ENCODE assay signal across 11 cellular contexts in the genomic region with DNA sequence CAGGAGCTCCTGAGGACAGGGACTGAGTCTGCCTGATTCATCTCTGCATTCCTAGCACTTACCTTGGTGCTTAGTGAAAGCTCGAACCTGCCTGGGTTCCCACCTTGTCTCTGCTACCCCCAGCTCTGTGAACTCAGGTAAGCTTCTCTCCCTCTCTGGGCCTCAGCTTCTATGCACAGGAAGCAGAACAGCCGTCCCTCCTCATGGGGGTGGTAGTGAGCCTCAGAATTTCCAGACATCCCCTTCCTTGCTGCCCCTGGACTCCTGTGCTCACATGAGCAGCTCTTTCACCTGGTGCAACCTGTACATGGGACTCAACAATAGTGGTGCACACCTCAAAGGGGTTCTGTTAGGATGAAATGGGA. TPM values are rescaled to one million over a fixed set of nuclear protein-coding genes. Genes with fewer than 3 reads are reported as not detected.
A peak's percentile ranks its signal among the peaks of the same experiment; 100 is the strongest.
DNase-seq lines count a peak whose midpoint lies in the region; ATAC-seq, FAIRE-seq and TF ChIP-seq lines count a peak whose summit lies in the region.
"Had no signal": no experiment of that assay in that cellular context is flagged by ENCODE, and none has a peak within 500 bp of the region (broad histone marks: within the 10 kb centered on the region; RNA-seq: fewer than 3 reads in every experiment).

No MANE protein-coding gene starts in this region.

- POLR2A ChIA-PET in HepG2 (lab: Yijun Ruan, JAX): no interaction called here

- no peaks in the 10 kb centered on the region for H3K4me1 Mint-ChIP-seq in activated naive CD8-positive, alpha-beta T cell treated with anti-CD3 and anti-CD28 coated beads for 36 hours

- no peak overlapping the region for H3K9ac ChIP-seq in HepG2 (ENCODE audit: insufficient read depth, low read depth, low read length)

- TF ChIP-seq POLR2A in HepG2 (IDR thresholded peaks at IDR 0.05; ENCODE audit: insufficient read depth in 1 of 2, low read depth in 2 of 2, low read length in 2 of 2): no peak

- no peaks in the 10 kb centered on the region for H3K27me3 Mint-ChIP-seq in activated naive CD8-positive, alpha-beta T cell treated with anti-CD3 and anti-CD28 coated beads for 36 hours

- H3K9me3 ChIP-seq in HepG2 (ENCODE audit: low read length): no peaks in the 10 kb centered on the region

- no peak for TF ChIP-seq EP300 in HepG2 (IDR thresholded peaks at IDR 0.05; ENCODE audit: low read depth in 2 of 2, low read length in 2 of 2)
- TF ChIP-seq EP300 in HepG2 (CRISPR knock-in tag; IDR thresholded peaks at IDR 0.05; ENCODE audit: borderline replicate concordance): no peak

- H3K36me3 ChIP-seq in HepG2 (replicated peaks in 1 of 2; ENCODE audit: control insufficient read depth in 1 of 2, insufficient read depth in 2 of 2, low read length in 2 of 2): no peaks in the 10 kb centered on the region

- no peak for FAIRE-seq in HepG2 (lab: Jason Lieb, UNC)
- FAIRE-seq: islet of Langerhans had no signal

- no peaks in the 10 kb centered on the region for H3K9me3 Mint-ChIP-seq in activated naive CD8-positive, alpha-beta T cell treated with anti-CD3 and anti-CD28 coated beads for 36 hours

- no TSS peak for BruUV-seq in HepG2 (replicated peaks; lab: Mats Ljungman, UMichigan)

- intact Hi-C loops in HepG2 (cut with micrococcal nuclease; ENCODE audit: unreplicated experiment): loop anchor here (1.0 kb wide), 1 partner anchor 83 kb away; no protein-coding TSS in a partner anchor

- no peak overlapping the region for H3K4me2 ChIP-seq in HepG2 (ENCODE audit: low read depth, low read length)

- no peak for TF ChIP-seq RAD21 in HepG2 (CRISPR knock-in tag; IDR thresholded peaks at IDR 0.05)

- CTCF ChIA-PET in HepG2 (lab: Yijun Ruan, JAX; ENCODE audit: low intra/inter-chr PET ratio, low total read pairs): interaction anchor here (1.7 kb wide), 1 partner anchor 82 kb away, joined by 10 read pairs; no protein-coding TSS in a partner anchor

- H3K36me3 Mint-ChIP-seq in activated naive CD8-positive, alpha-beta T cell treated with anti-CD3 and anti-CD28 coated beads for 36 hours: no peaks in the 10 kb centered on the region

- H3K27ac Mint-ChIP-seq in activated naive CD8-positive, alpha-beta T cell treated with anti-CD3 and anti-CD28 coated beads for 36 hours: no peak overlapping the region

- peak; percentile 65 for TF ChIP-seq CTCF in HepG2 (CRISPR knock-in tag; IDR thresholded peaks at IDR 0.05)

- no peak overlapping the region for H3K4me3 ChIP-seq in HepG2 (replicated peaks in 1 of 3; ENCODE audit: insufficient read depth in 1 of 3, low read depth in 2 of 3, low read length in 3 of 3)

- no peaks in the 10 kb centered on the region for H4K20me1 ChIP-seq in HepG2 (ENCODE audit: insufficient read depth, low read length)

- no peak overlapping the region for H3K27ac ChIP-seq in HepG2 (ENCODE audit: extremely low read length, insufficient read depth, low read length)

- ATAC-seq in HepG2: peak; percentile 50
- ATAC-seq in HG02840 (IDR thresholded peaks at IDR 0.05; ENCODE audit: low FRiP score, unreplicated experiment): no peak

- in situ Hi-C loops in HepG2 (cut with HindIII; ENCODE audit: extremely low pct_ligation_motif_present, low pct_unique_long_range_greater_than_20kb): no loop called here

- no peaks in the 10 kb centered on the region for H3K79me2 ChIP-seq in HepG2 (ENCODE audit: insufficient read depth, low read length)

- peak; percentile 36 for DNase-seq in activated effector memory CD4-positive, alpha-beta T cell treated with anti-CD3 and anti-CD28 coated beads, Interleukin-2, amount 50 U/mL, for 16 hours
- DNase-seq in activated effector memory CD4-positive, alpha-beta T cell treated with Interleukin-2 at 50 U/mL for 16 hours: no peak
- peak; percentile 28 for DNase-seq in dermis blood vessel endothelial cell
- DNase-seq in HepG2 (ENCODE audit: low spot score): peak; percentile 18
- DNase-seq in NCI-H1694 treated with DMSO at 0.1 percent for 48 hours (lab: John Stamatoyannopoulos, UW): no peak
- DNase-seq in activated naive CD8-positive, alpha-beta T cell treated with anti-CD3 and anti-CD28 coated beads for 36 hours: no peak
- DNase-seq in effector CD8-positive, alpha-beta T cell (lab: John Stamatoyannopoulos, UW): no peak
- DNase-seq: NCI-H2171 had no signal

- H3K27me3 ChIP-seq in HepG2 (ENCODE audit: control insufficient read depth in 1 of 2, insufficient read depth in 2 of 2, low read length in 2 of 2): peaks cover 1 to 24% of the 10 kb centered on the region in 2 experiments; a peak in 4 of 5 replicates

- H3K4me1 ChIP-seq in HepG2 (ENCODE audit: insufficient read depth, low read length): peaks cover 13% of the 10 kb centered on the region

- H2AFZ ChIP-seq in HepG2 (ENCODE audit: low read length): no peak overlapping the region

- 6% methylated on average over 2 of the region's 2 CpGs for WGBS in HepG2 (ENCODE audit: low lambda C conversion rate)

- H3K4me3 Mint-ChIP-seq in activated naive CD8-positive, alpha-beta T cell treated with anti-CD3 and anti-CD28 coated beads for 36 hours: no peak overlapping the region

TF ChIP-seq in HepG2, 621 proteins besides CTCF, POLR2A, EP300 and RAD21:
- TF ChIP-seq ZNF768 (CRISPR knock-in tag; IDR thresholded peaks at IDR 0.05): peak; percentile 61
- TF ChIP-seq ZNF430 (CRISPR knock-in tag; IDR thresholded peaks at IDR 0.05): no peak
- TF ChIP-seq SMC3 (IDR thresholded peaks at IDR 0.05; ENCODE audit: low read length): peak; percentile 59; the same call in 1 of the 2 replicates
- TF ChIP-seq ZNF225 (CRISPR knock-in tag; IDR thresholded peaks at IDR 0.05): no peak
- no peak for TF ChIP-seq GLI4 (CRISPR knock-in tag; IDR thresholded peaks at IDR 0.05; ENCODE audit: borderline replicate concordance)
- peak; percentile 57 for TF ChIP-seq STAG1 (CRISPR knock-in tag; IDR thresholded peaks at IDR 0.05)

RNA-seq across cellular contexts. Expression of gene HTRA3, which starts 50.8 kb away (rescaled TPM):
- 3.0 and 3.6 TPM in 2 replicates for total RNA-seq in dermis blood vessel endothelial cell
- not detected in 2 replicates for total RNA-seq in HepG2 (2016; rRNA removed; fragmentation: Illumina TruSeq; extraction: Trizol)
- not detected in 2 replicates for total RNA-seq in HepG2 (2016; cell fraction: cytosol; rRNA removed; fragmentation: Illumina TruSeq; extraction: Trizol; ENCODE audit: low read depth)
- total RNA-seq in HepG2 (2016; cell fraction: insoluble cytoplasmic fraction; rRNA removed; fragmentation: Illumina TruSeq; extraction: Trizol): 0.04 TPM in 1 of 2 replicates, not detected in the other
- total RNA-seq in HepG2 (2016; cell fraction: membrane; rRNA removed; fragmentation: Illumina TruSeq; extraction: Trizol): not detected in 2 replicates
- not detected in 2 replicates for total RNA-seq in HepG2 (2016; cell fraction: nucleus; rRNA removed; fragmentation: Illumina TruSeq; extraction: Trizol)
- 0.16 and 0.17 TPM in 2 replicates for polyA plus RNA-seq in HepG2 (2011; rRNA removed)
- polyA plus RNA-seq in HepG2 (2011; cell fraction: cytosol; rRNA removed): 0.12 and 0.31 TPM in 2 replicates
- polyA plus RNA-seq in HepG2 (2011; cell fraction: nucleus; rRNA removed): 0.12 and 0.19 TPM in 2 replicates
- polyA plus RNA-seq in HepG2 (2012): not detected in 2 replicates
- polyA plus RNA-seq in HepG2 (2016; cell fraction: cytosol; fragmentation: Illumina TruSeq; extraction: Trizol; ENCODE audit: low read depth): 0.07 TPM in 1 of 2 replicates, not detected in the other
- not detected in 2 replicates for polyA plus RNA-seq in HepG2 (2016; cell fraction: insoluble cytoplasmic fraction; fragmentation: Illumina TruSeq; extraction: Trizol; ENCODE audit: low read depth)
- polyA plus RNA-seq in HepG2 (2016; cell fraction: membrane; fragmentation: Illumina TruSeq; extraction: Trizol; ENCODE audit: low read depth): not detected in 2 replicates
- not detected in 2 replicates for polyA plus RNA-seq in HepG2 (2016; cell fraction: nucleus; fragmentation: Illumina TruSeq; extraction: Trizol; ENCODE audit: insufficient read depth, low read depth)
- 0.18 and 0.47 TPM in 2 replicates for polyA minus RNA-seq in HepG2 (2011; rRNA and poly(A)+ RNA removed; ENCODE audit: low replicate concordance)
- not detected in 2 replicates for polyA minus RNA-seq in HepG2 (2011; cell fraction: cytosol; rRNA and poly(A)+ RNA removed)
- not detected in 2 replicates for polyA minus RNA-seq in HepG2 (2011; cell fraction: nucleus; rRNA and poly(A)+ RNA removed)
- total RNA-seq in activated naive CD8-positive, alpha-beta T cell treated with anti-CD3 and anti-CD28 coated beads for 36 hours: not detected
- total RNA-seq: T-helper 1 cell treated with Interleukin-12 subunit alpha and Interleukin-12 subunit beta and Interleukin-4 antibody, amounts not matched to agents 30 ng/mL and 1 ng/mL, for 36 hours had no signal

Comparison
In these comparisons a context has a peak if more than half of its experiments do, and no peak if none do; other contexts are left out.
1. DNase-seq: peak in activated effector memory CD4-positive, alpha-beta T cell treated with anti-CD3 and anti-CD28 coated beads, Interleukin-2, amount 50 U/mL, for 16 hours (single experiment), dermis blood vessel endothelial cell (single experiment) and HepG2 (single experiment); none in activated effector memory CD4-positive, alpha-beta T cell treated with Interleukin-2 at 50 U/mL for 16 hours (single experiment), NCI-H1694 treated with DMSO at 0.1 percent for 48 hours (single experiment), activated naive CD8-positive, alpha-beta T cell treated with anti-CD3 and anti-CD28 coated beads for 36 hours (single experiment) and effector CD8-positive, alpha-beta T cell (single experiment).